In the genomic region with DNA sequence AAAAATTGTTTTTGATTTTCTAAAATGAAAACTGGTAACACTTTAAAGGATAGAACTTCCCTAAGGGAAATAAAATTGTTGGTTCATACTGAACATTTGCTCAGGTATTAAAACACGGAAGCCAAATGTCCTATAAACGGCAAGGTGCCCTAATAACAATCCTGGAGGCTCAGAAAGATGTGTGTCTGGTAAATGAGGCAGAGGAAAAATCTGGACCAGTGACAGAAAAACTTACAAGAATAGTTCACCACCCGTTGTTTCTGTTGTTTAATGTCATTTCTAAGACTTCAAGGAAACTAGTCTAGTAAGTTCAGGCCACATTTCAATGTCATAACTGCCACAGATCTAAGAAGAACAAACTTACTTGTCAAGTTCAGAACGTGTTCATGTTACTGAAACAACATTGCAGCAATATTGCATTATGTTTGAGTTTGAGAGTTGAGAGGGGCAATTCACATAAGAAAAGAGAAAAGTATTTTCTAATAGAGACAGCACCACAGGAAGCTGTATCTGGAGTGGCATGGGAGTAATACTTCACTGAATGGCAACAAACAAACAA, we compare ENCODE assay signal across 1 cellular context.
A peak's percentile ranks its signal among the peaks of the same experiment; 100 is the strongest.
TF ChIP-seq lines count a peak whose summit lies in the region.

No MANE protein-coding gene starts in this region.

TF ChIP-seq in HepG2, 621 proteins besides CTCF, POLR2A, EP300 and RAD21 (continued from another document):
- no peak for TF ChIP-seq RNF2 (conservative IDR thresholded peaks at IDR 0.05; ENCODE audit: low read depth)
- no peak for TF ChIP-seq SP140L (CRISPR knock-in tag; IDR thresholded peaks at IDR 0.05; ENCODE audit: borderline replicate concordance)
- no peak for TF ChIP-seq SOX13 (IDR thresholded peaks at IDR 0.05)
- TF ChIP-seq SOX13 (CRISPR knock-in tag; conservative IDR thresholded peaks at IDR 0.05 in 1 of 2, IDR thresholded peaks at IDR 0.05 in 1 of 2) = 0 out of 4 replicates have a peak, but pooled peaks of 1 of the 2 experiments have one; percentile 13
- TF ChIP-seq FOXK2 (IDR thresholded peaks at IDR 0.05) = no peak
- TF ChIP-seq ETV6 (CRISPR knock-in tag; conservative IDR thresholded peaks at IDR 0.05) = no peak
